In genomic region chr10:130741901-130742625, GRCh38 we compare ENCODE assay signal across 15 cellular contexts.
DNase-seq lines count a peak whose midpoint lies in the region; ATAC-seq, FAIRE-seq and TF ChIP-seq lines count a peak whose summit lies in the region.
"Had no signal": no experiment of that assay in that cellular context is flagged by ENCODE, and none has a peak within 500 bp of the region (broad histone marks: within the 10 kb centered on the region; RNA-seq: fewer than 3 reads in every experiment).

No MANE protein-coding gene starts in this region.

- no peak overlapping the region for H2AFZ ChIP-seq in astrocyte (ENCODE audit: low read depth, low read length)
- H2AFZ ChIP-seq in neuronal stem cell (ENCODE audit: low read length) = no peak overlapping the region

- H3K4me3 Mint-ChIP-seq in astrocyte (ENCODE audit: unreplicated experiment) (no peak overlapping the region), endodermal cell (no peak overlapping the region)
- no peak overlapping the region for H3K4me3 Mint-ChIP-seq in activated T-helper 17 cell treated with anti-CD3 and anti-CD28 coated beads, Interleukin-2, amount 50 U/mL, for 72 hours
- H3K4me3 Mint-ChIP-seq in stimulated activated effector memory CD8-positive, alpha-beta T cell treated with anti-CD3 and anti-CD28 coated beads, Interleukin-12 subunit alpha, Interleukin-12 subunit beta, amount 100 ng/mL, for 72 hours = no peak overlapping the region
- H3K4me3 Mint-ChIP-seq: B cell; CD4-positive, alpha-beta T cell had no signal

- no peak overlapping the region for H2BK120ac ChIP-seq in neuronal stem cell (ENCODE audit: low read depth, low read length)

- no peaks in the 10 kb centered on the region for H3K36me3 ChIP-seq in astrocyte (ENCODE audit: insufficient read depth, low read length)
- H3K36me3 ChIP-seq in endodermal cell (ENCODE audit: control insufficient read depth, insufficient read depth, low read length) = no peaks in the 10 kb centered on the region
- no peaks in the 10 kb centered on the region for H3K36me3 ChIP-seq in neuronal stem cell (replicated peaks in 1 of 2; ENCODE audit: control insufficient read depth in 2 of 2, insufficient read depth in 2 of 2, low read length in 2 of 2)
- H3K36me3 ChIP-seq in stomach = no peaks in the 10 kb centered on the region

- H3K4ac ChIP-seq in neuronal stem cell (ENCODE audit: low read length) = no peak overlapping the region

- DNase-seq in astrocyte (ENCODE audit: low read depth) = no peak
- peak; percentile 30 for DNase-seq in endodermal cell
- no peak for DNase-seq in neuronal stem cell (ENCODE audit: low spot score)
- DNase-seq in stomach = peak; percentile 18
- DNase-seq in retina = no peak
- no peak for DNase-seq in stimulated activated effector memory CD8-positive, alpha-beta T cell treated with anti-CD3 and anti-CD28 coated beads, Interleukin-12 subunit alpha, Interleukin-12 subunit beta, amount 100 ng/mL, for 72 hours (ENCODE audit: low spot score in 2 of 2)
- DNase-seq: C1 segment of cervical spinal cord, Calu3, DMS 273 treated with DMSO at 0.1 percent for 48 hours had no signal

- peaks cover 3% of the 10 kb centered on the region for H3K79me1 ChIP-seq in neuronal stem cell (ENCODE audit: low read depth, low read length)

- H2BK5ac ChIP-seq in neuronal stem cell (ENCODE audit: low read length) = no peak overlapping the region

- no peaks in the 10 kb centered on the region for H4K20me1 ChIP-seq in astrocyte (ENCODE audit: insufficient read depth, low read length)

- intact Hi-C loops in stomach (cut with DNase I; ENCODE audit: low total_unique reads) = no loop called here

- WGBS in endodermal cell (ENCODE audit: insufficient coverage in 1 of 2, insufficient read length in 1 of 2), 2 experiments = 94 to 96% methylated on average over 11 to 17 of the region's 17 CpGs
- no CpG with 5 or more reads among the region's 17 CpGs for WGBS in neuronal stem cell (ENCODE audit: extremely low coverage in 2 of 2, insufficient read length in 2 of 2, insufficient replicate concordance in 1 of 2), 2 donors
- WGBS in stomach, 5 donors = 78 to 86% (median 82%) methylated on average over 17 of the region's 17 CpGs

- no peaks in the 10 kb centered on the region for H3K27me3 ChIP-seq in astrocyte (ENCODE audit: insufficient read depth, low read length)
- no peaks in the 10 kb centered on the region for H3K27me3 ChIP-seq in endodermal cell (ENCODE audit: control insufficient read depth, insufficient read depth, low read length, poor library complexity, severe bottlenecking)
- no peaks in the 10 kb centered on the region for H3K27me3 ChIP-seq in neuronal stem cell (ENCODE audit: control insufficient read depth in 3 of 3, insufficient read depth in 3 of 3, low read depth in 1 of 3, low read length in 3 of 3)
- H3K27me3 ChIP-seq in stomach = peaks cover 0 to 33% (median 0%) of the 10 kb centered on the region in 3 donors

- H4K91ac ChIP-seq in neuronal stem cell (ENCODE audit: low read depth, low read length, poor library complexity) = no peak overlapping the region

- H3K79me2 ChIP-seq in astrocyte (ENCODE audit: insufficient read depth, low read length) = no peaks in the 10 kb centered on the region

- H3K27ac Mint-ChIP-seq in astrocyte (ENCODE audit: unreplicated experiment) (peak overlapping the region; percentile 78), endodermal cell (no peak overlapping the region)
- no peak overlapping the region for H3K27ac Mint-ChIP-seq in activated T-helper 17 cell treated with anti-CD3 and anti-CD28 coated beads, Interleukin-2, amount 50 U/mL, for 72 hours
- H3K27ac Mint-ChIP-seq in stimulated activated effector memory CD8-positive, alpha-beta T cell treated with anti-CD3 and anti-CD28 coated beads, Interleukin-12 subunit alpha, Interleukin-12 subunit beta, amount 100 ng/mL, for 72 hours = no peak overlapping the region
- H3K27ac Mint-ChIP-seq: B cell; CD4-positive, alpha-beta T cell had no signal

- TF ChIP-seq CTCF in astrocyte (IDR thresholded peaks at IDR 0.05; ENCODE audit: insufficient read depth, low read depth, low read length) = no peak
- no peak for TF ChIP-seq CTCF in endodermal cell (conservative IDR thresholded peaks at IDR 0.05)
- TF ChIP-seq CTCF in stomach (IDR thresholded peaks at IDR 0.05) = no peak

- H3K18ac ChIP-seq in neuronal stem cell (ENCODE audit: low read length) = peak overlapping the region; percentile 35

- H3K4me3 ChIP-seq in astrocyte (ENCODE audit: insufficient read depth, low read depth, low read length) (no peak overlapping the region), endodermal cell (ENCODE audit: low read length) (no peak overlapping the region), neuronal stem cell (ENCODE audit: low read length in 2 of 2) (peak overlapping the region in 1 of 2 donors; percentile 19), stomach (no peak overlapping the region)

- H3K23ac ChIP-seq in neuronal stem cell (ENCODE audit: low read depth, low read length, poor library complexity) = no peak overlapping the region

- peaks cover 13% of the 10 kb centered on the region for H3K27me3 Mint-ChIP-seq in astrocyte (ENCODE audit: low read depth, unreplicated experiment)
- peaks cover 2% of the 10 kb centered on the region for H3K27me3 Mint-ChIP-seq in endodermal cell (ENCODE audit: insufficient read depth)
- H3K27me3 Mint-ChIP-seq in activated T-helper 17 cell treated with anti-CD3 and anti-CD28 coated beads, Interleukin-2, amount 50 U/mL, for 72 hours = peaks cover 4% of the 10 kb centered on the region
- H3K27me3 Mint-ChIP-seq: B cell; CD4-positive, alpha-beta T cell had no signal

- no peak overlapping the region for H2BK15ac ChIP-seq in neuronal stem cell (ENCODE audit: low read length)

- no peak for FAIRE-seq in astrocyte (lab: Jason Lieb, UNC)
- FAIRE-seq: A204.1, H54 had no signal

- H3K14ac ChIP-seq in neuronal stem cell (ENCODE audit: low read length) = no peak overlapping the region

- H3K4me2 ChIP-seq in astrocyte (ENCODE audit: low read length) (no peak overlapping the region), neuronal stem cell (ENCODE audit: insufficient read depth, low read length, poor library complexity, severe bottlenecking) (no peak overlapping the region)

- H3K4me1 ChIP-seq in astrocyte (ENCODE audit: insufficient read depth, low read length) = no peaks in the 10 kb centered on the region
- no peaks in the 10 kb centered on the region for H3K4me1 ChIP-seq in endodermal cell (ENCODE audit: control insufficient read depth, insufficient read depth, low read length)
- H3K4me1 ChIP-seq in neuronal stem cell (ENCODE audit: control insufficient read depth in 2 of 2, insufficient read depth in 1 of 2, low read depth in 1 of 2, low read length in 2 of 2) = peaks cover 0 to 14% of the 10 kb centered on the region in 2 donors
- H3K4me1 ChIP-seq in stomach = no peaks in the 10 kb centered on the region

- ATAC-seq in activated T-helper 17 cell treated with anti-CD3 and anti-CD28 coated beads, Interleukin-2, amount 50 U/mL, for 72 hours (replicated peaks) = no peak
- no peak for ATAC-seq in stimulated activated effector memory CD8-positive, alpha-beta T cell treated with anti-CD3 and anti-CD28 coated beads, Interleukin-12 subunit alpha, Interleukin-12 subunit beta, amount 100 ng/mL, for 72 hours
- ATAC-seq: HCT116 had no signal

- H3K36me3 Mint-ChIP-seq in astrocyte (ENCODE audit: low read depth, unreplicated experiment) (no peaks in the 10 kb centered on the region), endodermal cell (ENCODE audit: low read depth) (no peaks in the 10 kb centered on the region)
- no peaks in the 10 kb centered on the region for H3K36me3 Mint-ChIP-seq in activated T-helper 17 cell treated with anti-CD3 and anti-CD28 coated beads, Interleukin-2, amount 50 U/mL, for 72 hours (ENCODE audit: low read depth)
- H3K36me3 Mint-ChIP-seq in stimulated activated effector memory CD8-positive, alpha-beta T cell treated with anti-CD3 and anti-CD28 coated beads, Interleukin-12 subunit alpha, Interleukin-12 subunit beta, amount 100 ng/mL, for 72 hours = no peaks in the 10 kb centered on the region

- H3K9me3 Mint-ChIP-seq in astrocyte (ENCODE audit: unreplicated experiment) (peaks cover 19% of the 10 kb centered on the region), endodermal cell (no peaks in the 10 kb centered on the region)
- peaks cover 8% of the 10 kb centered on the region for H3K9me3 Mint-ChIP-seq in activated T-helper 17 cell treated with anti-CD3 and anti-CD28 coated beads, Interleukin-2, amount 50 U/mL, for 72 hours
- peaks cover 8% of the 10 kb centered on the region for H3K9me3 Mint-ChIP-seq in stimulated activated effector memory CD8-positive, alpha-beta T cell treated with anti-CD3 and anti-CD28 coated beads, Interleukin-12 subunit alpha, Interleukin-12 subunit beta, amount 100 ng/mL, for 72 hours
- H3K9me3 Mint-ChIP-seq: CD4-positive, alpha-beta T cell had no signal

- peaks cover 17% of the 10 kb centered on the region for H3K9me3 ChIP-seq in astrocyte (ENCODE audit: insufficient read depth, low read depth, low read length)
- no peaks in the 10 kb centered on the region for H3K9me3 ChIP-seq in endodermal cell (ENCODE audit: control insufficient read depth, low read length)
- no peaks in the 10 kb centered on the region for H3K9me3 ChIP-seq in neuronal stem cell (replicated peaks in 1 of 2; ENCODE audit: control insufficient read depth in 2 of 2, insufficient read depth in 1 of 2, low read depth in 1 of 2, low read length in 2 of 2)
- no peaks in the 10 kb centered on the region for H3K9me3 ChIP-seq in stomach

- H4K8ac ChIP-seq in neuronal stem cell (ENCODE audit: low read depth, low read length) = no peak overlapping the region

- no peak overlapping the region for H2BK12ac ChIP-seq in neuronal stem cell (ENCODE audit: low read length)

- H3K27ac ChIP-seq in astrocyte (ENCODE audit: low read depth, low read length) (no peak overlapping the region), endodermal cell (ENCODE audit: low read depth, low read length) (no peak overlapping the region), neuronal stem cell (replicated peaks; ENCODE audit: low read length) (no peak overlapping the region), stomach (no peak overlapping the region)

- H2AK5ac ChIP-seq in neuronal stem cell (ENCODE audit: low read depth, low read length) = no peak overlapping the region

- H3K4me1 Mint-ChIP-seq in astrocyte (ENCODE audit: low read depth, unreplicated experiment) = no peaks in the 10 kb centered on the region
- peaks cover 29% of the 10 kb centered on the region for H3K4me1 Mint-ChIP-seq in endodermal cell
- no peaks in the 10 kb centered on the region for H3K4me1 Mint-ChIP-seq in activated T-helper 17 cell treated with anti-CD3 and anti-CD28 coated beads, Interleukin-2, amount 50 U/mL, for 72 hours
- H3K4me1 Mint-ChIP-seq in stimulated activated effector memory CD8-positive, alpha-beta T cell treated with anti-CD3 and anti-CD28 coated beads, Interleukin-12 subunit alpha, Interleukin-12 subunit beta, amount 100 ng/mL, for 72 hours = no peaks in the 10 kb centered on the region
- H3K4me1 Mint-ChIP-seq: B cell had no signal

- TF ChIP-seq POLR2A in stomach (IDR thresholded peaks at IDR 0.05) = no peak

- TF ChIP-seq EP300 in stomach (IDR thresholded peaks at IDR 0.05) = no peak

- H3K9ac ChIP-seq in astrocyte (ENCODE audit: low read length) (no peak overlapping the region), endodermal cell (ENCODE audit: extremely low read depth, low read length, poor library complexity, severe bottlenecking) (no peak overlapping the region), neuronal stem cell (ENCODE audit: low read depth, low read length, poor library complexity) (no peak overlapping the region)

Comparison
In these comparisons a context has a peak if more than half of its experiments do, and no peak if none do; other contexts are left out.
1. DNase-seq: peak in endodermal cell (single experiment) and stomach (single experiment); none in astrocyte (single experiment), neuronal stem cell (single experiment), retina (single experiment) and stimulated activated effector memory CD8-positive, alpha-beta T cell treated with anti-CD3 and anti-CD28 coated beads, Interleukin-12 subunit alpha, Interleukin-12 subunit beta, amount 100 ng/mL, for 72 hours (0 of 2).